Comparison of ENCODE assay signal across 16 cellular contexts in the genomic region with DNA sequence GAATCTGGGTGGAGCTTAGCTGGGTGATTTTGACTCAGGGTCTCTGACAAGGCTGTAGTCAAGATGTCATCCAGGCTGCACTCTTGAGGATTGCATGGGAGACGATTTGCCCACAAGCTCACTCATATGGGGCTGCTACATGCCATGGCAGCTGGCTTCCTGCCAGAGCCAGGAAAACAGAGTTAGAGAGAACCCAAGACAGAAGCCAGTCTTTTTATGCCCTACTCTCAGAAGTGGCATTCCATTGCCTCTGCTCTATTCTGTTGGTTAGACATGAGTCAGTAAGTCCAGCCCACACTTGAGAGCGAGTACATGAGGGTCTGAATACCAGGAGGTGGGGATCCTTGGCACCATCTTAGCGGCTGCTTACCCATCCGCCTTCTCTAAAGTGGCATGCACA. TPM values are rescaled to one million over a fixed set of nuclear protein-coding genes. Genes with fewer than 3 reads are reported as not detected.
A peak's percentile ranks its signal among the peaks of the same experiment; 100 is the strongest.
DNase-seq lines count a peak whose midpoint lies in the region; ATAC-seq and TF ChIP-seq lines count a peak whose summit lies in the region.
"Had no signal": no experiment of that assay in that cellular context is flagged by ENCODE, and none has a peak within 500 bp of the region (broad histone marks: within the 10 kb centered on the region; RNA-seq: fewer than 3 reads in every experiment).

No MANE protein-coding gene starts in this region.

- H3K27me3 Mint-ChIP-seq in CD4-positive, CD25-positive, alpha-beta regulatory T cell, result no peaks in the 10 kb centered on the region
- H3K27me3 Mint-ChIP-seq: CD4-positive, alpha-beta T cell had no signal

- CTCF ChIA-PET in HEK293 (lab: Yijun Ruan, JAX), result interaction anchor here (0.6 kb wide), 1 partner anchor 322 kb away, joined by 3 read pairs; no protein-coding TSS in a partner anchor

- H3K4me3 ChIP-seq in CD4-positive, CD25-positive, alpha-beta regulatory T cell (ENCODE audit: low read depth, low read length), result no peak overlapping the region
- no peak overlapping the region for H3K4me3 ChIP-seq in HEK293 (ENCODE audit: low read depth, low read length)

- H3K27ac ChIP-seq in CD4-positive, CD25-positive, alpha-beta regulatory T cell (ENCODE audit: insufficient read depth, low read length, poor library complexity, severe bottlenecking), result no peak overlapping the region
- no peak overlapping the region for H3K27ac ChIP-seq in HEK293 (ENCODE audit: extremely low read depth, low read depth, low read length)

- H3K4me3 Mint-ChIP-seq in CD4-positive, CD25-positive, alpha-beta regulatory T cell, result peak overlapping the region in 1 of 4 donors; percentile 5
- H3K4me3 Mint-ChIP-seq: CD4-positive, alpha-beta T cell had no signal

- no peak for DNase-seq in CD4-positive, CD25-positive, alpha-beta regulatory T cell
- DNase-seq in amniotic epithelial cell (ENCODE audit: low read depth) (peak; percentile 7), kidney tubule cell (ENCODE audit: low spot score) (peak; percentile 68), NCI-H2029 treated with DMSO at 0.1 percent for 48 hours (lab: John Stamatoyannopoulos, UW) (no peak), GM13976 (ENCODE audit: low spot score) (no peak), NCI-H2171 treated with DMSO at 0.1 percent for 48 hours (lab: John Stamatoyannopoulos, UW) (no peak)
- DNase-seq: CD4-positive, alpha-beta T cell; IMR-90; MV-4-11; NCI-H1417; NCI-H1930; NCI-H510A; NCI-H82; SHP77; SK-N-SH had no signal

- peak overlapping the region in 2 of 3 donors; percentile 28 to 38 for H3K27ac Mint-ChIP-seq in CD4-positive, CD25-positive, alpha-beta regulatory T cell
- H3K27ac Mint-ChIP-seq: CD4-positive, alpha-beta T cell had no signal

- ATAC-seq in CD4-positive, CD25-positive, alpha-beta regulatory T cell (ENCODE audit: low read depth in 2 of 2), result no peak

- H3K27me3 ChIP-seq in CD4-positive, CD25-positive, alpha-beta regulatory T cell (ENCODE audit: control insufficient read depth, insufficient read depth, low read length), result no peaks in the 10 kb centered on the region

- peaks cover 11% of the 10 kb centered on the region for H3K4me1 ChIP-seq in CD4-positive, CD25-positive, alpha-beta regulatory T cell (ENCODE audit: control insufficient read depth, insufficient read depth, low read length, poor library complexity, severe bottlenecking)
- H3K4me1 ChIP-seq in HEK293 (ENCODE audit: control insufficient read depth, insufficient read depth, low read length), result no peaks in the 10 kb centered on the region

- H3K36me3 Mint-ChIP-seq in CD4-positive, CD25-positive, alpha-beta regulatory T cell, result peaks cover 28% of the 10 kb centered on the region

- TF ChIP-seq CTCF in HEK293 (tag by site-specific recombination; IDR thresholded peaks at IDR 0.05) (no peak), GM13976 (IDR thresholded peaks at IDR 0.05; ENCODE audit: borderline replicate concordance, control extremely low read depth, extremely low read depth, insufficient read depth, missing control alignments) (no peak)

- H3K9me3 ChIP-seq in CD4-positive, CD25-positive, alpha-beta regulatory T cell (ENCODE audit: control insufficient read depth in 2 of 2, low read length in 2 of 2), result no peaks in the 10 kb centered on the region
- H3K9me3 ChIP-seq in HEK293 (ENCODE audit: control insufficient read depth, insufficient read depth, low read depth, low read length), result no peaks in the 10 kb centered on the region
- H3K9me3 ChIP-seq: SK-N-SH had no signal

- peaks cover 27 to 81% (median 59%) of the 10 kb centered on the region in 4 donors for H3K4me1 Mint-ChIP-seq in CD4-positive, CD25-positive, alpha-beta regulatory T cell

- in situ Hi-C loops in GM13976 (cut with MboI; ENCODE audit: low sequenced_read_pairs, unreplicated experiment), result no loop called here

- POLR2A ChIA-PET in HEK293 (lab: Yijun Ruan, JAX), result no interaction called here

- H3K36me3 ChIP-seq in CD4-positive, CD25-positive, alpha-beta regulatory T cell (ENCODE audit: control insufficient read depth, insufficient read depth, low read length), result peaks cover 32% of the 10 kb centered on the region
- peaks cover 0 to 27% of the 10 kb centered on the region in 2 experiments; a peak in 1 of 3 replicates for H3K36me3 ChIP-seq in HEK293 (ENCODE audit: control insufficient read depth in 2 of 2, insufficient read depth in 1 of 2, low read length in 2 of 2)

- H3K9me3 Mint-ChIP-seq in CD4-positive, CD25-positive, alpha-beta regulatory T cell, result no peaks in the 10 kb centered on the region
- H3K9me3 Mint-ChIP-seq: CD4-positive, alpha-beta T cell had no signal

TF ChIP-seq in HEK293, 187 proteins besides CTCF, POLR2A, EP300 and RAD21:
- TF ChIP-seq ZNF596 (tag by site-specific recombination; IDR thresholded peaks at IDR 0.05) (no peak), ZNF350 (tag by site-specific recombination; IDR thresholded peaks at IDR 0.05) (peak; percentile 67; the same call in 1 of the 2 replicates)

RNA-seq across cellular contexts. Expression of a gene that starts 9.5 kb away (rescaled TPM):
- total RNA-seq in CD4-positive, CD25-positive, alpha-beta regulatory T cell, result 150 TPM
- polyA plus RNA-seq in CD4-positive, CD25-positive, alpha-beta regulatory T cell, result 100 to 1,000 TPM; 184 to 239 (median 211) TPM

RNA-seq across cellular contexts. Expression of a gene that starts 10.8 kb away (rescaled TPM):
- 6.5 TPM for total RNA-seq in CD4-positive, CD25-positive, alpha-beta regulatory T cell
- polyA plus RNA-seq in CD4-positive, CD25-positive, alpha-beta regulatory T cell, result 1 to 10 TPM; 3.7 to 5.0 (median 4.8) TPM

Comparison
In these comparisons a context has a peak if more than half of its experiments do, and no peak if none do; other contexts are left out.
1. DNase-seq: peak in amniotic epithelial cell (single experiment) and kidney tubule cell (single experiment); none in CD4-positive, CD25-positive, alpha-beta regulatory T cell (0 of 3), NCI-H2029 treated with DMSO at 0.1 percent for 48 hours (single experiment), GM13976 (single experiment) and NCI-H2171 treated with DMSO at 0.1 percent for 48 hours (single experiment).